Comparison of ENCODE assay signal across 8 cellular contexts in the genomic region with DNA sequence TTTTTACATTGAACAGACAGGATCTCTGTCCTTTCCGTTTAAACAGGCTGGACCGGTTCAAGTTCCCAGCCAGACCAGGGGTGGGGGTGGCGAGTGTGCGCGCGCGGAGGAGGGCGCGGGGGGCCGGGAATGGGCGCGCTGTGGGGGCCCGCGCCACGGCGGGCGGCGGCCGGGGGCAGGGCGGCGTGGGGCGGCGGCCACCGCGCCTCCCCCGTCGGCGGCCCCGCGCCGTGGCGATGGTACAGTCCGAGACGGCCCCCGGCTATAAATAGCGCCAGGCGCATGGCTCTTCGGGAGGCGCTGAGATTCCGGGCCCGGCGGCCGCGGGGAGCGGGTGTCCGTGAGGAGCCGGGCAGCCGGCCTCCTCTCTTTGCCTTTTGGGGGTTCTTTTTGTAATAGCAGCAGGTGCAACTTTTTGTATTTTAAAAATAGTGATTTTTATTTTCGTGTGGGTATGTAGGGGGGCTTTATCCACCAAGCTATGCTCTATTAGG. TPM values are rescaled to one million over a fixed set of nuclear protein-coding genes. Genes with fewer than 3 reads are reported as not detected.
A peak's percentile ranks its signal among the peaks of the same experiment; 100 is the strongest.
DNase-seq lines count a peak whose midpoint lies in the region; ATAC-seq and TF ChIP-seq lines count a peak whose summit lies in the region.

No MANE protein-coding gene starts in this region.

- peaks cover 5% of the 10 kb centered on the region for H3K9me3 Mint-ChIP-seq in stimulated activated memory B cell treated with anti-CD40 and anti-IgM and Interleukin-4, amounts not matched to agents 10 μg/mL and 1 μg/mL and 100 μg/mL, for 72 hours
- no peaks in the 10 kb centered on the region for H3K9me3 Mint-ChIP-seq in activated T-helper 1 cell treated with anti-CD3 and anti-CD28 coated beads, Interleukin-12 subunit alpha, Interleukin-12 subunit beta, Interleukin-2, Interleukin-4 antibody, amounts not matched to agents 30 ng/mL and 10 ng/mL and 1 ng/mL, durations not matched to agents 14 hours and 24 hours and 36 hours

- CTCF ChIA-PET in BJ (lab: Yijun Ruan, JAX), result interaction anchor here (1.4 kb wide), 1 partner anchor 28 kb away, joined by 3 read pairs; no protein-coding TSS in a partner anchor

- WGBS in body of pancreas, 2 donors, result 0 to 2% methylated on average over 9 to 47 of the region's 49 CpGs

- intact Hi-C loops in body of pancreas (cut with DNase I), result no loop called here
- intact Hi-C loops in activated T-helper 1 cell treated with anti-CD3 and anti-CD28 coated beads, Interleukin-12 subunit alpha, Interleukin-12 subunit beta, Interleukin-2, Interleukin-4 antibody, amounts not matched to agents 30 ng/mL and 10 ng/mL and 1 ng/mL, durations not matched to agents 14 hours and 24 hours and 36 hours (cut with micrococcal nuclease), result no loop called here

- H4K20me1 ChIP-seq in Karpas-422 (ENCODE audit: insufficient read depth, low read depth, low read length), result no peaks in the 10 kb centered on the region

- no peak overlapping the region for H3K4me3 Mint-ChIP-seq in stimulated activated memory B cell treated with anti-CD40 and anti-IgM and Interleukin-4, amounts not matched to agents 10 μg/mL and 1 μg/mL and 100 μg/mL, for 72 hours
- no peak overlapping the region for H3K4me3 Mint-ChIP-seq in activated T-helper 1 cell treated with anti-CD3 and anti-CD28 coated beads, Interleukin-12 subunit alpha, Interleukin-12 subunit beta, Interleukin-2, Interleukin-4 antibody, amounts not matched to agents 30 ng/mL and 10 ng/mL and 1 ng/mL, durations not matched to agents 14 hours and 24 hours and 36 hours

- DNase-seq in BJ (ENCODE audit: low read depth) (no peak), LNCaP clone FGC (ENCODE audit: low read depth) (no peak), body of pancreas (peak; percentile 50 to 65 (median 61)), Karpas-422 (no peak)
- DNase-seq in activated T-helper 1 cell treated with anti-CD3 and anti-CD28 coated beads, Interleukin-12 subunit alpha, Interleukin-12 subunit beta, Interleukin-2, Interleukin-4 antibody, amounts not matched to agents 30 ng/mL and 10 ng/mL and 1 ng/mL, durations not matched to agents 14 hours and 24 hours and 36 hours (ENCODE audit: low spot score), result no peak

- no peaks in the 10 kb centered on the region for H3K79me2 ChIP-seq in Karpas-422 (ENCODE audit: low read length)

- H3K9ac ChIP-seq in Karpas-422 (ENCODE audit: low read length), result no peak overlapping the region

- H3K27ac ChIP-seq in body of pancreas, result no peak overlapping the region
- no peak overlapping the region for H3K27ac ChIP-seq in Karpas-422 (ENCODE audit: low read length)

- H3K4me1 ChIP-seq in body of pancreas (peaks cover 26% of the 10 kb centered on the region), Karpas-422 (ENCODE audit: low read length) (no peaks in the 10 kb centered on the region)

- no peaks in the 10 kb centered on the region for H3K36me3 Mint-ChIP-seq in stimulated activated memory B cell treated with anti-CD40 and anti-IgM and Interleukin-4, amounts not matched to agents 10 μg/mL and 1 μg/mL and 100 μg/mL, for 72 hours
- H3K36me3 Mint-ChIP-seq in activated T-helper 1 cell treated with anti-CD3 and anti-CD28 coated beads, Interleukin-12 subunit alpha, Interleukin-12 subunit beta, Interleukin-2, Interleukin-4 antibody, amounts not matched to agents 30 ng/mL and 10 ng/mL and 1 ng/mL, durations not matched to agents 14 hours and 24 hours and 36 hours (ENCODE audit: low read depth), result no peaks in the 10 kb centered on the region

- TF ChIP-seq CTCF in BJ (IDR thresholded peaks at IDR 0.05; ENCODE audit: insufficient read depth, low read depth, low read length) (no peak), LNCaP clone FGC (IDR thresholded peaks at IDR 0.05; ENCODE audit: control insufficient read depth, extremely low read depth, insufficient read depth) (no peak), body of pancreas (IDR thresholded peaks at IDR 0.05) (no peak)

- peaks cover 83% of the 10 kb centered on the region for H3K27me3 Mint-ChIP-seq in stimulated activated memory B cell treated with anti-CD40 and anti-IgM and Interleukin-4, amounts not matched to agents 10 μg/mL and 1 μg/mL and 100 μg/mL, for 72 hours
- peaks cover 53% of the 10 kb centered on the region for H3K27me3 Mint-ChIP-seq in activated T-helper 1 cell treated with anti-CD3 and anti-CD28 coated beads, Interleukin-12 subunit alpha, Interleukin-12 subunit beta, Interleukin-2, Interleukin-4 antibody, amounts not matched to agents 30 ng/mL and 10 ng/mL and 1 ng/mL, durations not matched to agents 14 hours and 24 hours and 36 hours (ENCODE audit: insufficient read depth)

- TF ChIP-seq POLR2A in body of pancreas (IDR thresholded peaks at IDR 0.05), result peak; percentile 40 to 80 (median 79)

- POLR2A ChIA-PET in BJ (lab: Charles Lee), result no interaction called here

- H2AFZ ChIP-seq in Karpas-422 (ENCODE audit: low read length), result no peak overlapping the region

- no peak overlapping the region for H3K4me2 ChIP-seq in Karpas-422 (ENCODE audit: low read depth, low read length, poor library complexity, severe bottlenecking)

- H3K4me3 ChIP-seq in BJ (ENCODE audit: low read depth, low read length) (peak overlapping the region; percentile 34), LNCaP clone FGC (ENCODE audit: low read depth, low read length) (peak overlapping the region; percentile 58), body of pancreas (peak overlapping the region in 1 of 2 donors; percentile 65), iPS-18c (ENCODE audit: insufficient read depth, low read depth, low read length) (peak overlapping the region; percentile 68; the same call in 1 of the 2 replicates), Karpas-422 (ENCODE audit: low read length) (no peak overlapping the region)

- H3K4me1 Mint-ChIP-seq in stimulated activated memory B cell treated with anti-CD40 and anti-IgM and Interleukin-4, amounts not matched to agents 10 μg/mL and 1 μg/mL and 100 μg/mL, for 72 hours, result peaks cover 7% of the 10 kb centered on the region
- H3K4me1 Mint-ChIP-seq in activated T-helper 1 cell treated with anti-CD3 and anti-CD28 coated beads, Interleukin-12 subunit alpha, Interleukin-12 subunit beta, Interleukin-2, Interleukin-4 antibody, amounts not matched to agents 30 ng/mL and 10 ng/mL and 1 ng/mL, durations not matched to agents 14 hours and 24 hours and 36 hours (ENCODE audit: low read depth), result no peaks in the 10 kb centered on the region

- H3K27me3 ChIP-seq in BJ (ENCODE audit: control insufficient read depth, insufficient read depth, low read length), result peaks cover 41% of the 10 kb centered on the region
- peaks cover 0 to 25% of the 10 kb centered on the region in 2 donors for H3K27me3 ChIP-seq in body of pancreas
- no peaks in the 10 kb centered on the region for H3K27me3 ChIP-seq in Karpas-422 (ENCODE audit: low read length)

- no peaks in the 10 kb centered on the region for H3K9me2 ChIP-seq in Karpas-422 (replicated peaks; ENCODE audit: insufficient read depth, low read length)

- no peaks in the 10 kb centered on the region for H3K36me3 ChIP-seq in BJ (ENCODE audit: control insufficient read depth, insufficient read depth, low read length)
- no peaks in the 10 kb centered on the region for H3K36me3 ChIP-seq in body of pancreas (replicated peaks in 1 of 2; ENCODE audit: insufficient read depth in 1 of 2, low read depth in 2 of 2)
- H3K36me3 ChIP-seq in Karpas-422 (ENCODE audit: insufficient read depth, low read length), result no peaks in the 10 kb centered on the region

- H3K9me3 ChIP-seq in body of pancreas (no peaks in the 10 kb centered on the region), iPS-18c (ENCODE audit: control insufficient read depth, insufficient read depth, low read length) (peaks cover 2% of the 10 kb centered on the region), Karpas-422 (ENCODE audit: low read length) (no peaks in the 10 kb centered on the region)

- H3K27ac Mint-ChIP-seq in stimulated activated memory B cell treated with anti-CD40 and anti-IgM and Interleukin-4, amounts not matched to agents 10 μg/mL and 1 μg/mL and 100 μg/mL, for 72 hours, result no peak overlapping the region
- no peak overlapping the region for H3K27ac Mint-ChIP-seq in activated T-helper 1 cell treated with anti-CD3 and anti-CD28 coated beads, Interleukin-12 subunit alpha, Interleukin-12 subunit beta, Interleukin-2, Interleukin-4 antibody, amounts not matched to agents 30 ng/mL and 10 ng/mL and 1 ng/mL, durations not matched to agents 14 hours and 24 hours and 36 hours

- ATAC-seq in body of pancreas, result peak; percentile 83
- peak; percentile 37 for ATAC-seq in stimulated activated memory B cell treated with anti-CD40 and anti-IgM and Interleukin-4, amounts not matched to agents 10 μg/mL and 1 μg/mL and 100 μg/mL, for 72 hours
- ATAC-seq in GM18907 (IDR thresholded peaks at IDR 0.05; ENCODE audit: unreplicated experiment), result no peak

RNA-seq across cellular contexts. Expression of a gene that starts 0.4 kb away (rescaled TPM):
- polyA plus RNA-seq in BJ (2011; rRNA removed), result not detected in 2 replicates
- polyA minus RNA-seq in BJ (2011; rRNA and poly(A)+ RNA removed), result not detected in 2 replicates
- total RNA-seq in body of pancreas, result 1 to 10 TPM; 3.3 to 4.7 TPM
- not detected in 2 replicates for total RNA-seq in activated T-helper 1 cell treated with anti-CD3 and anti-CD28 coated beads, Interleukin-12 subunit alpha, Interleukin-12 subunit beta, Interleukin-2, Interleukin-4 antibody, amounts not matched to agents 30 ng/mL and 10 ng/mL and 1 ng/mL, durations not matched to agents 14 hours and 24 hours and 36 hours
- total RNA-seq in Karpas-422 (2014; rRNA removed; shearing (Covaris generic); ENCODE audit: low replicate concordance), result not detected in 2 replicates

Comparison
In these comparisons a context has a peak if more than half of its experiments do, and no peak if none do; other contexts are left out.
1. DNase-seq: peak in body of pancreas (4 of 4); none in BJ (single experiment), LNCaP clone FGC (single experiment), activated T-helper 1 cell treated with anti-CD3 and anti-CD28 coated beads, Interleukin-12 subunit alpha, Interleukin-12 subunit beta, Interleukin-2, Interleukin-4 antibody, amounts not matched to agents 30 ng/mL and 10 ng/mL and 1 ng/mL, durations not matched to agents 14 hours and 24 hours and 36 hours (single experiment) and Karpas-422 (single experiment).